ENCODE assay signal across 8 cellular contexts in genomic region chr6:159691133-159691962, GRCh38. TPM values are rescaled to one million over a fixed set of nuclear protein-coding genes. Genes with fewer than 3 reads are reported as not detected.
DNase-seq lines count a peak whose midpoint lies in the region; ATAC-seq, FAIRE-seq and TF ChIP-seq lines count a peak whose summit lies in the region.

No MANE protein-coding gene starts in this region.

- peak; percentile 95 for FAIRE-seq in A204.1 (lab: Jason Lieb, UNC)

- H3K27ac ChIP-seq in VCaP = peak overlapping the region; percentile 90

- H3K9me3 ChIP-seq in neuron (ENCODE audit: low read length) = no peaks in the 10 kb centered on the region

- ATAC-seq in GM19351 (IDR thresholded peaks at IDR 0.05; ENCODE audit: unreplicated experiment) (no peak), GM19328 (IDR thresholded peaks at IDR 0.05; ENCODE audit: unreplicated experiment) (no peak)

- in situ Hi-C loops in G401 (cut with HindIII; ENCODE audit: low sequenced_read_pairs) = no loop called here

- no peaks in the 10 kb centered on the region for H3K27me3 ChIP-seq in neuron (ENCODE audit: insufficient read depth, low read length)

- TF ChIP-seq POLR2A in NB4 (IDR thresholded peaks at IDR 0.05; ENCODE audit: extremely low read depth, insufficient read length) = no peak

- H3K36me3 ChIP-seq in neuron (ENCODE audit: insufficient read depth, low read length) = peaks cover 13% of the 10 kb centered on the region

- peak; percentile 68 for TF ChIP-seq CTCF in NB4 (IDR thresholded peaks at IDR 0.05; ENCODE audit: low read depth, low read length)
- peak; percentile 82 for TF ChIP-seq CTCF in VCaP (conservative IDR thresholded peaks at IDR 0.05)

- H2AFZ ChIP-seq in neuron (ENCODE audit: low read depth, low read length) = no peak overlapping the region

- peaks cover 26% of the 10 kb centered on the region for H3K4me1 ChIP-seq in neuron (ENCODE audit: insufficient read depth, low read length)

- peak; percentile 72 for DNase-seq in G401 (ENCODE audit: low spot score)
- peak; percentile 87 for DNase-seq in NB4 (ENCODE audit: low read depth)
- DNase-seq in fibroblast of gingiva (ENCODE audit: low read depth) = peak; percentile 89

- H3K4me3 ChIP-seq in NB4 (ENCODE audit: low read depth, low read length) (peak overlapping the region; percentile 70), neuron (ENCODE audit: low read length) (peak overlapping the region; percentile 83)

RNA-seq across cellular contexts. Expression of gene SOD2, which starts 1.7 kb away (rescaled TPM):
- 33.1 and 38.2 TPM in 2 replicates for total RNA-seq in G401 (2014; rRNA removed; shearing (Covaris generic))

RNA-seq across cellular contexts. Expression of gene WTAP, which starts 36.0 kb away (rescaled TPM):
- total RNA-seq in G401 (2014; rRNA removed; shearing (Covaris generic)) = 95.8 and 169 TPM in 2 replicates
